ENCODE assay signal across 8 cellular contexts in genomic region chr17:60391419-60392041, GRCh38. TPM values are rescaled to one million over a fixed set of nuclear protein-coding genes. Genes with fewer than 3 reads are reported as not detected.
DNase-seq lines count a peak whose midpoint lies in the region; ATAC-seq and TF ChIP-seq lines count a peak whose summit lies in the region.

No MANE protein-coding gene starts in this region.

- intact Hi-C loops in mammary epithelial cell (cut with micrococcal nuclease) (loop anchor here (2.0 to 10.0 kb wide), 3 partner anchors 29 to 57 kb away; no protein-coding TSS in a partner anchor), right lobe of liver (cut with DNase I) (no loop called here)

- H3K4me1 ChIP-seq in GM23338 (ENCODE audit: insufficient read depth) (peaks cover 47% of the 10 kb centered on the region), Loucy (ENCODE audit: insufficient read depth, low read length, poor library complexity, severe bottlenecking) (peaks cover 48% of the 10 kb centered on the region), mammary epithelial cell (ENCODE audit: insufficient read depth, low read length) (peaks cover 22% of the 10 kb centered on the region), right lobe of liver (peaks cover 0 to 18% (median 6%) of the 10 kb centered on the region in 4 donors), thoracic aorta (ENCODE audit: control insufficient read depth in 1 of 2, low read depth in 2 of 2) (peaks cover 15 to 26% of the 10 kb centered on the region in 2 donors)

- peaks cover 9% of the 10 kb centered on the region for H3K27me3 Mint-ChIP-seq in GM23338 (ENCODE audit: insufficient read depth, low read depth, poor library complexity)

- CTCF ChIA-PET in mammary epithelial cell (lab: Charles Lee; ENCODE audit: low non-redundant PET): interaction anchor here (0.6 to 0.7 kb wide), 3 partner anchors 8 to 123 kb away, joined by 3 to 14 read pairs (median 7); no protein-coding TSS in a partner anchor

- H3F3A ChIP-seq in GM23338 (replicated peaks; ENCODE audit: low read depth) (0 out of 2 replicates have a peak, but pooled peaks cover 6% of the 10 kb centered on the region), Loucy (ENCODE audit: low read depth) (no peaks in the 10 kb centered on the region)

- H3K27ac ChIP-seq in GM23338 (ENCODE audit: low read depth): peak overlapping the region; percentile 95
- peak overlapping the region; percentile 57 for H3K27ac ChIP-seq in mammary epithelial cell (ENCODE audit: insufficient read depth, low read depth, low read length)
- H3K27ac ChIP-seq in right lobe of liver: peak overlapping the region; percentile 85 to 91 (median 86)
- peak overlapping the region; percentile 89 to 93 for H3K27ac ChIP-seq in thoracic aorta

- TF ChIP-seq POLR2A in right lobe of liver (IDR thresholded peaks at IDR 0.05): no peak

- H3K9me2 ChIP-seq in GM23338 (ENCODE audit: insufficient read depth) (no peaks in the 10 kb centered on the region), Loucy (replicated peaks; ENCODE audit: low read depth, low read length) (no peaks in the 10 kb centered on the region)

- TF ChIP-seq CTCF in GM12875 (IDR thresholded peaks at IDR 0.05; ENCODE audit: borderline replicate concordance, insufficient read depth, low read depth, low read length): no peak
- no peak for TF ChIP-seq CTCF in GM23338 (conservative IDR thresholded peaks at IDR 0.05; ENCODE audit: low read depth in 2 of 2)
- no peak for TF ChIP-seq CTCF in Loucy (conservative IDR thresholded peaks at IDR 0.05; ENCODE audit: low read length)
- no peak for TF ChIP-seq CTCF in mammary epithelial cell (conservative IDR thresholded peaks at IDR 0.05 in 1 of 2, IDR thresholded peaks at IDR 0.05 in 1 of 2; ENCODE audit: extremely low read depth in 1 of 2, insufficient read depth in 1 of 2, low read depth in 1 of 2, low read length in 2 of 2)
- no peak for TF ChIP-seq CTCF in right lobe of liver (IDR thresholded peaks at IDR 0.05)
- no peak for TF ChIP-seq CTCF in thoracic aorta (IDR thresholded peaks at IDR 0.05)

- WGBS in mammary epithelial cell (ENCODE audit: low coverage, missing lambda C conversion rate): 0% methylated on average over 5 of the region's 39 CpGs
- WGBS in right lobe of liver (ENCODE audit: insufficient coverage, low coverage, low lambda C conversion rate, missing lambda C conversion rate): under 1% methylated on average over 27 of the region's 39 CpGs

- in situ Hi-C loops in mammary epithelial cell (cut with MboI; ENCODE audit: low sequenced_read_pairs in 2 of 2): no loop called here
- in situ Hi-C loops in G401 (cut with HindIII; ENCODE audit: low sequenced_read_pairs): no loop called here

- H4K20me1 ChIP-seq in GM23338 (replicated peaks; ENCODE audit: insufficient read depth) (no peaks in the 10 kb centered on the region; the same call in 1 of the 2 replicates), Loucy (ENCODE audit: insufficient read depth, low read length, poor library complexity, severe bottlenecking) (peaks cover 39% of the 10 kb centered on the region), mammary epithelial cell (ENCODE audit: insufficient read depth, low read length) (no peaks in the 10 kb centered on the region)

- H3K9me3 ChIP-seq in Loucy (ENCODE audit: insufficient read depth, low read depth, low read length) (no peaks in the 10 kb centered on the region), mammary epithelial cell (replicated peaks; ENCODE audit: insufficient read depth, low read length) (no peaks in the 10 kb centered on the region), right lobe of liver (no peaks in the 10 kb centered on the region), thoracic aorta (no peaks in the 10 kb centered on the region)

- peak overlapping the region; percentile 92 for H3K27ac Mint-ChIP-seq in GM23338

- dilution Hi-C loops in mammary epithelial cell (cut with HindIII; ENCODE audit: low sequenced_read_pairs): no loop called here

- H3K9me3 Mint-ChIP-seq in GM23338: no peaks in the 10 kb centered on the region; the same call in 2 of the 3 replicates

- H3K36me3 ChIP-seq in GM23338 (ENCODE audit: insufficient read depth): no peaks in the 10 kb centered on the region
- H3K36me3 ChIP-seq in Loucy (ENCODE audit: insufficient read depth, low read length): no peaks in the 10 kb centered on the region
- no peaks in the 10 kb centered on the region for H3K36me3 ChIP-seq in mammary epithelial cell (ENCODE audit: insufficient read depth, low read length)
- H3K36me3 ChIP-seq in right lobe of liver: no peaks in the 10 kb centered on the region
- H3K36me3 ChIP-seq in thoracic aorta: no peaks in the 10 kb centered on the region

- H3K4me3 Mint-ChIP-seq in GM23338: peak overlapping the region; percentile 95

- BruUV-seq in mammary epithelial cell (replicated peaks; lab: Mats Ljungman, UMichigan): no TSS peak

- no peak overlapping the region for H2AFZ ChIP-seq in GM23338
- peak overlapping the region; percentile 87 for H2AFZ ChIP-seq in Loucy (ENCODE audit: low read length)
- H2AFZ ChIP-seq in mammary epithelial cell (ENCODE audit: low read depth, low read length): peak overlapping the region; percentile 92

- H3K4me3 ChIP-seq in GM12875 (ENCODE audit: low read depth, low read length) (peak overlapping the region; percentile 69), GM23338 (peak overlapping the region; percentile 93), Loucy (ENCODE audit: low read length, poor library complexity, severe bottlenecking) (peak overlapping the region; percentile 88), mammary epithelial cell (replicated peaks in 1 of 3; ENCODE audit: insufficient read depth in 1 of 3, low read depth in 2 of 3, low read length in 3 of 3) (peak overlapping the region; percentile 66 to 93 (median 67)), right lobe of liver (peak overlapping the region; percentile 81 to 87 (median 82)), thoracic aorta (peak overlapping the region; percentile 88)

- DNase-seq in GM23338 (ENCODE audit: low spot score) (peak; percentile 78), mammary epithelial cell (no peak), right lobe of liver (no peak), thoracic aorta (ENCODE audit: low spot score) (no peak), SK-N-DZ (ENCODE audit: low spot score) (no peak), G401 (ENCODE audit: low spot score) (no peak)

- H3K27me3 ChIP-seq in GM23338 (ENCODE audit: insufficient read depth) (no peaks in the 10 kb centered on the region), Loucy (ENCODE audit: insufficient read depth, low read length, poor library complexity, severe bottlenecking) (no peaks in the 10 kb centered on the region), mammary epithelial cell (ENCODE audit: insufficient read depth, low read length) (no peaks in the 10 kb centered on the region), right lobe of liver (no peaks in the 10 kb centered on the region), thoracic aorta (replicated peaks; ENCODE audit: insufficient read depth) (no peaks in the 10 kb centered on the region)

- H3K36me3 Mint-ChIP-seq in GM23338 (ENCODE audit: low read depth): peaks cover 6% of the 10 kb centered on the region; the same call in 1 of the 3 replicates

- peak overlapping the region; percentile 85 for H3K4me2 ChIP-seq in GM23338
- peak overlapping the region; percentile 80 for H3K4me2 ChIP-seq in Loucy (ENCODE audit: low read depth, low read length, poor library complexity, severe bottlenecking)
- H3K4me2 ChIP-seq in mammary epithelial cell (ENCODE audit: insufficient read depth, low read depth, low read length): peak overlapping the region; percentile 87

- peaks cover 49% of the 10 kb centered on the region for H3K4me1 Mint-ChIP-seq in GM23338

- peak overlapping the region; percentile 99 for H3K9ac ChIP-seq in Loucy (ENCODE audit: low read depth, low read length, poor library complexity, severe bottlenecking)
- peak overlapping the region; percentile 68 for H3K9ac ChIP-seq in mammary epithelial cell (ENCODE audit: insufficient read depth, low read length)

- ATAC-seq in GM23338 (peak; percentile 68), right lobe of liver (peak; percentile 42 to 58 (median 50)), thoracic aorta (ENCODE audit: insufficient number of reproducible peaks, low FRiP score, low read depth) (peak; percentile 30)

- peaks cover 51% of the 10 kb centered on the region for H3K79me2 ChIP-seq in GM23338 (replicated peaks; ENCODE audit: insufficient read depth)
- H3K79me2 ChIP-seq in Loucy (ENCODE audit: insufficient read depth, low read length): peaks cover 60% of the 10 kb centered on the region
- peaks cover 51% of the 10 kb centered on the region for H3K79me2 ChIP-seq in mammary epithelial cell (ENCODE audit: insufficient read depth, low read length)

TF ChIP-seq in GM23338, 12 proteins besides CTCF, POLR2A, EP300 and RAD21 (continues in another document):
- TF ChIP-seq EZH2phosphoT487 (IDR thresholded peaks at IDR 0.05; ENCODE audit: unreplicated experiment): no peak
- peak; percentile 39 for TF ChIP-seq POLR2AphosphoS5 (IDR thresholded peaks at IDR 0.05; ENCODE audit: low read depth)
- no peak for TF ChIP-seq EZH2 (IDR thresholded peaks at IDR 0.05; ENCODE audit: low read depth, unreplicated experiment)

RNA-seq across cellular contexts. Expression of gene USP32, which starts 0.4 kb away (rescaled TPM):
- total RNA-seq in GM23338 (2014; rRNA removed; shearing (Covaris generic)): 124 and 129 TPM in 2 replicates
- 43.6 and 44.3 TPM in 2 replicates for polyA plus RNA-seq in GM23338 (2016; fragmentation: Nextera tagmentation; extraction: Ambion mirVana)
- total RNA-seq in mammary epithelial cell: 10 to 100 TPM; 56.8 to 63.0 TPM
- 20.3 TPM for polyA plus RNA-seq in mammary epithelial cell
- polyA minus RNA-seq in mammary epithelial cell: 39.0 TPM
- total RNA-seq in right lobe of liver: 10 to 100 TPM; 24.8 to 44.2 (median 33.5) TPM
- 10 to 100 TPM; 24.8 to 58.4 TPM for total RNA-seq in thoracic aorta
- 20.0 and 23.0 TPM in 2 replicates for polyA plus RNA-seq in SK-N-DZ (2014; cell fraction: cytosol; rRNA removed)
- polyA plus RNA-seq in SK-N-DZ (2014; cell fraction: nucleus; rRNA removed): 15.7 and 16.8 TPM in 2 replicates
- total RNA-seq in G401 (2014; rRNA removed; shearing (Covaris generic)): 42.4 and 43.7 TPM in 2 replicates

RNA-seq across cellular contexts. Expression of gene CHCT1, which starts 30.8 kb away (rescaled TPM):
- total RNA-seq in GM23338 (2014; rRNA removed; shearing (Covaris generic)): not detected in 2 replicates
- polyA plus RNA-seq in GM23338 (2016; fragmentation: Nextera tagmentation; extraction: Ambion mirVana) (0.61 TPM in 1 of 2 replicates, not detected in the other), mammary epithelial cell (not detected)
- total RNA-seq in mammary epithelial cell (not detected), right lobe of liver (not detected), thoracic aorta (not detected)
- not detected for polyA minus RNA-seq in mammary epithelial cell
- not detected in 2 replicates for polyA plus RNA-seq in SK-N-DZ (2014; cell fraction: cytosol; rRNA removed)
- not detected in 2 replicates for polyA plus RNA-seq in SK-N-DZ (2014; cell fraction: nucleus; rRNA removed)
- not detected in 2 replicates for total RNA-seq in G401 (2014; rRNA removed; shearing (Covaris generic))
